ENCODE assay signal across 1 cellular context in genomic region chr2:8039732-8040131, GRCh38.
TF ChIP-seq lines count a peak whose summit lies in the region.

No MANE protein-coding gene starts in this region.

TF ChIP-seq in GM23338, 12 proteins besides CTCF, POLR2A, EP300 and RAD21 (continued from another document):
- TF ChIP-seq ZNF462 (CRISPR knock-in tag; IDR thresholded peaks at IDR 0.05): no peak
- TF ChIP-seq CREB1 (CRISPR knock-in tag; IDR thresholded peaks at IDR 0.05; ENCODE audit: low read depth): no peak
